Comparison of ENCODE assay signal across 1 cellular context in genomic region chr18:23331091-23331920, GRCh38.
TF ChIP-seq lines count a peak whose summit lies in the region.

No MANE protein-coding gene starts in this region.

TF ChIP-seq in GM23338, 12 proteins besides CTCF, POLR2A, EP300 and RAD21 (continued from another document):
- TF ChIP-seq, protein P1, sequence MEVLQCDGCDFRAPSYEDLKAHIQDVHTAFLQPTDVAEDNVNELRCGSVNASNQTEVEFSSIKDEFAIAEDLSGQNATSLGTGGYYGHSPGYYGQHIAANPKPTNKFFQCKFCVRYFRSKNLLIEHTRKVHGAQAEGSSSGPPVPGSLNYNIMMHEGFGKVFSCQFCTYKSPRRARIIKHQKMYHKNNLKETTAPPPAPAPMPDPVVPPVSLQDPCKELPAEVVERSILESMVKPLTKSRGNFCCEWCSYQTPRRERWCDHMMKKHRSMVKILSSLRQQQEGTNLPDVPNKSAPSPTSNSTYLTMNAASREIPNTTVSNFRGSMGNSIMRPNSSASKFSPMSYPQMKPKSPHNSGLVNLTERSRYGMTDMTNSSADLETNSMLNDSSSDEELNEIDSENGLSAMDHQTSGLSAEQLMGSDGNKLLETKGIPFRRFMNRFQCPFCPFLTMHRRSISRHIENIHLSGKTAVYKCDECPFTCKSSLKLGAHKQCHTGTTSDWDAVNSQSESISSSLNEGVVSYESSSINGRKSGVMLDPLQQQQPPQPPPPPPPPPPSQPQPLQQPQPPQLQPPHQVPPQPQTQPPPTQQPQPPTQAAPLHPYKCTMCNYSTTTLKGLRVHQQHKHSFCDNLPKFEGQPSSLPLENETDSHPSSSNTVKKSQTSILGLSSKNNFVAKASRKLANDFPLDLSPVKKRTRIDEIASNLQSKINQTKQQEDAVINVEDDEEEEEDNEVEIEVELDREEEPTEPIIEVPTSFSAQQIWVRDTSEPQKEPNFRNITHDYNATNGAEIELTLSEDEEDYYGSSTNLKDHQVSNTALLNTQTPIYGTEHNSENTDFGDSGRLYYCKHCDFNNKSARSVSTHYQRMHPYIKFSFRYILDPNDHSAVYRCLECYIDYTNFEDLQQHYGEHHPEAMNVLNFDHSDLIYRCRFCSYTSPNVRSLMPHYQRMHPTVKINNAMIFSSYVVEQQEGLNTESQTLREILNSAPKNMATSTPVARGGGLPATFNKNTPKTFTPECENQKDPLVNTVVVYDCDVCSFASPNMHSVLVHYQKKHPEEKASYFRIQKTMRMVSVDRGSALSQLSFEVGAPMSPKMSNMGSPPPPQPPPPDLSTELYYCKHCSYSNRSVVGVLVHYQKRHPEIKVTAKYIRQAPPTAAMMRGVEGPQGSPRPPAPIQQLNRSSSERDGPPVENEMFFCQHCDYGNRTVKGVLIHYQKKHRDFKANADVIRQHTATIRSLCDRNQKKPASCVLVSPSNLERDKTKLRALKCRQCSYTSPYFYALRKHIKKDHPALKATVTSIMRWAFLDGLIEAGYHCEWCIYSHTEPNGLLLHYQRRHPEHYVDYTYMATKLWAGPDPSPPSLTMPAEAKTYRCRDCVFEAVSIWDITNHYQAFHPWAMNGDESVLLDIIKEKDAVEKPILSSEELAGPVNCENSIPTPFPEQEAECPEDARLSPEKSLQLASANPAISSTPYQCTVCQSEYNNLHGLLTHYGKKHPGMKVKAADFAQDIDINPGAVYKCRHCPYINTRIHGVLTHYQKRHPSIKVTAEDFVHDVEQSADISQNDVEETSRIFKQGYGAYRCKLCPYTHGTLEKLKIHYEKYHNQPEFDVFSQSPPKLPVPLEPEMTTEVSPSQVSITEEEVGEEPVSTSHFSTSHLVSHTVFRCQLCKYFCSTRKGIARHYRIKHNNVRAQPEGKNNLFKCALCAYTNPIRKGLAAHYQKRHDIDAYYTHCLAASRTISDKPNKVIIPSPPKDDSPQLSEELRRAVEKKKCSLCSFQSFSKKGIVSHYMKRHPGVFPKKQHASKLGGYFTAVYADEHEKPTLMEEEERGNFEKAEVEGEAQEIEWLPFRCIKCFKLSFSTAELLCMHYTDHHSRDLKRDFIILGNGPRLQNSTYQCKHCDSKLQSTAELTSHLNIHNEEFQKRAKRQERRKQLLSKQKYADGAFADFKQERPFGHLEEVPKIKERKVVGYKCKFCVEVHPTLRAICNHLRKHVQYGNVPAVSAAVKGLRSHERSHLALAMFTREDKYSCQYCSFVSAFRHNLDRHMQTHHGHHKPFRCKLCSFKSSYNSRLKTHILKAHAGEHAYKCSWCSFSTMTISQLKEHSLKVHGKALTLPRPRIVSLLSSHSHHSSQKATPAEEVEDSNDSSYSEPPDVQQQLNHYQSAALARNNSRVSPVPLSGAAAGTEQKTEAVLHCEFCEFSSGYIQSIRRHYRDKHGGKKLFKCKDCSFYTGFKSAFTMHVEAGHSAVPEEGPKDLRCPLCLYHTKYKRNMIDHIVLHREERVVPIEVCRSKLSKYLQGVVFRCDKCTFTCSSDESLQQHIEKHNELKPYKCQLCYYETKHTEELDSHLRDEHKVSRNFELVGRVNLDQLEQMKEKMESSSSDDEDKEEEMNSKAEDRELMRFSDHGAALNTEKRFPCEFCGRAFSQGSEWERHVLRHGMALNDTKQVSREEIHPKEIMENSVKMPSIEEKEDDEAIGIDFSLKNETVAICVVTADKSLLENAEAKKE (CRISPR knock-in tag; IDR thresholded peaks at IDR 0.05) = no peak
- TF ChIP-seq JUNB (IDR thresholded peaks at IDR 0.05; ENCODE audit: unreplicated experiment) = no peak
- no peak for TF ChIP-seq CREB1 (CRISPR knock-in tag; IDR thresholded peaks at IDR 0.05; ENCODE audit: low read depth)
- TF ChIP-seq ZNF331 (CRISPR knock-in tag; IDR thresholded peaks at IDR 0.05; ENCODE audit: low read depth) = no peak
TF ChIP-seq in GM23338: peak in this region for 0.
